19 cellular contexts compared by ENCODE assay signal in the genomic region with DNA sequence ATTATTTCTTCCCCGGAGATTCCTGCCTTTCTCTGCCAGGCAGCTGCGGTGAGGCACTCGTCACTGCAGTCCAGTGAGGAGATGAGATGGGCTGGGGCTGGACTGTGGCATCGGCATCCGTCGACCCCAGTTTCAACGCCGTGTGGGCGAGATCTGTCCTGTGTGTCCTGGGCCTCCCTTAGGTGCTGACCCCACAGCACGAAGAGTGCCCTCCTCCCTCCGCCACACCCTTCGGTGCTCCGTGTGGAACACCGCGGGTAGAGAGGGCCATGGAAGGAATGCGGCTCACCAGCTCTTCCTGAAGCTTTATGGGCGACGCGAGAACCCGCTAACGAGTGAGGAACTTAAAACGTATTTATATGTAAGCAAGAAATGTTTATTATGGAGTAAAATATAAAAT.
"Had no signal": no experiment of that assay in that cellular context is flagged by ENCODE, and none has a peak within 500 bp of the region (broad histone marks: within the 10 kb centered on the region; RNA-seq: fewer than 3 reads in every experiment).

No MANE protein-coding gene starts in this region.

- H3K4me3 Mint-ChIP-seq: dendritic cell treated with granulocyte-macrophage colony-stimulating factor and Interleukin-4, amounts not matched to agents 40 ng/mL and 50 ng/mL, for 4 days; effector memory CD8-positive, alpha-beta T cell; naive B cell; nephron; stimulated activated naive B cell treated with anti-CD40 and anti-IgM and Interleukin-4, amounts not matched to agents 10 μg/mL and 1 μg/mL and 100 μg/mL, for 72 hours; stimulated activated naive CD8-positive, alpha-beta T cell treated with anti-CD3 and anti-CD28 coated beads, Interleukin-15, amount 100 ng/mL, for 72 hours had no signal

- H3K4me2 ChIP-seq: hepatocyte had no signal

- H3K79me2 ChIP-seq: hepatocyte had no signal

- H3K27me3 ChIP-seq: esophagus muscularis mucosa, gastrocnemius medialis, hepatocyte, testis, tibial nerve had no signal

- H3K4me1 ChIP-seq: gastrocnemius medialis, testis had no signal

- H3K9me3 ChIP-seq: esophagus muscularis mucosa, gastrocnemius medialis, testis, tibial nerve had no signal

- H3K9me3 Mint-ChIP-seq: effector memory CD8-positive, alpha-beta T cell; naive B cell; nephron; stimulated activated naive CD8-positive, alpha-beta T cell treated with anti-CD3 and anti-CD28 coated beads, Interleukin-15, amount 100 ng/mL, for 72 hours had no signal

- DNase-seq: effector memory CD8-positive, alpha-beta T cell; gastrocnemius medialis; mesenchymal stem cell; midbrain; naive B cell; stimulated activated CD4-positive, alpha-beta T cell treated with anti-CD3 and anti-CD28 coated beads, Interleukin-2, amount 100 ng/mL, for 24 hours; stimulated activated CD4-positive, alpha-beta T cell treated with anti-CD3 and anti-CD28 coated beads, Interleukin-4, amount 100 ng/mL, for 4 hours; stimulated activated naive B cell treated with anti-CD40 and anti-IgM and Interleukin-4, amounts not matched to agents 10 μg/mL and 1 μg/mL and 100 μg/mL, for 72 hours; stimulated activated naive CD8-positive, alpha-beta T cell treated with anti-CD3 and anti-CD28 coated beads, Interleukin-15, amount 100 ng/mL, for 72 hours had no signal

- H3K27ac ChIP-seq: epithelial cell of prostate, esophagus muscularis mucosa, gastrocnemius medialis, hepatocyte, tibial nerve had no signal

- ATAC-seq: effector memory CD8-positive, alpha-beta T cell; gastrocnemius medialis; left colon; sciatic nerve; stimulated activated naive B cell treated with anti-CD40 and anti-IgM and Interleukin-4, amounts not matched to agents 10 μg/mL and 1 μg/mL and 100 μg/mL, for 72 hours; stimulated activated naive CD8-positive, alpha-beta T cell treated with anti-CD3 and anti-CD28 coated beads, Interleukin-15, amount 100 ng/mL, for 72 hours had no signal

- H3K4me1 Mint-ChIP-seq: nephron had no signal

- H2AFZ ChIP-seq: hepatocyte had no signal

- H3K27me3 Mint-ChIP-seq: dendritic cell treated with granulocyte-macrophage colony-stimulating factor and Interleukin-4, amounts not matched to agents 40 ng/mL and 50 ng/mL, for 4 days; effector memory CD8-positive, alpha-beta T cell; naive B cell; stimulated activated naive B cell treated with anti-CD40 and anti-IgM and Interleukin-4, amounts not matched to agents 10 μg/mL and 1 μg/mL and 100 μg/mL, for 72 hours; stimulated activated naive CD8-positive, alpha-beta T cell treated with anti-CD3 and anti-CD28 coated beads, Interleukin-15, amount 100 ng/mL, for 72 hours had no signal

- H3K4me3 ChIP-seq: esophagus muscularis mucosa, gastrocnemius medialis, hepatocyte, lung, testis, tibial nerve had no signal

- H3K27ac Mint-ChIP-seq: dendritic cell treated with granulocyte-macrophage colony-stimulating factor and Interleukin-4, amounts not matched to agents 40 ng/mL and 50 ng/mL, for 4 days; effector memory CD8-positive, alpha-beta T cell; naive B cell; nephron; stimulated activated naive B cell treated with anti-CD40 and anti-IgM and Interleukin-4, amounts not matched to agents 10 μg/mL and 1 μg/mL and 100 μg/mL, for 72 hours; stimulated activated naive CD8-positive, alpha-beta T cell treated with anti-CD3 and anti-CD28 coated beads, Interleukin-15, amount 100 ng/mL, for 72 hours had no signal
